Comparison of ENCODE assay signal across 16 cellular contexts in genomic region chr9:129332581-129332980, GRCh38.
A peak's percentile ranks its signal among the peaks of the same experiment; 100 is the strongest.
DNase-seq lines count a peak whose midpoint lies in the region; ATAC-seq and TF ChIP-seq lines count a peak whose summit lies in the region.
"Had no signal": no experiment of that assay in that cellular context is flagged by ENCODE, and none has a peak within 500 bp of the region (broad histone marks: within the 10 kb centered on the region; RNA-seq: fewer than 3 reads in every experiment).

No MANE protein-coding gene starts in this region.

- peaks cover 12% of the 10 kb centered on the region for H3K9me3 Mint-ChIP-seq in HFFc6

- H3K36me3 Mint-ChIP-seq in HFFc6 (ENCODE audit: low read depth) = peaks cover 16% of the 10 kb centered on the region
- H3K36me3 Mint-ChIP-seq: activated CD4-positive, alpha-beta memory T cell treated with anti-CD3 and anti-CD28 coated beads for 36 hours had no signal

- TF ChIP-seq POLR2A in breast epithelium (IDR thresholded peaks at IDR 0.05) = no peak

- peak overlapping the region; percentile 91 to 96 for H3K27ac ChIP-seq in breast epithelium
- H3K27ac ChIP-seq in lower lobe of right lung = peak overlapping the region; percentile 51
- peak overlapping the region; percentile 65 to 95 for H3K27ac ChIP-seq in thoracic aorta
- H3K27ac ChIP-seq: colonic mucosa had no signal

- H3K4me3 ChIP-seq in breast epithelium (peak overlapping the region in 2 of 3 donors; percentile 30 to 48), lower lobe of right lung (no peak overlapping the region), thoracic aorta (no peak overlapping the region)
- H3K4me3 ChIP-seq: colonic mucosa had no signal

- H3K36me3 ChIP-seq in breast epithelium (no peaks in the 10 kb centered on the region), lower lobe of right lung (no peaks in the 10 kb centered on the region), thoracic aorta (no peaks in the 10 kb centered on the region)
- H3K36me3 ChIP-seq: colonic mucosa had no signal

- no peak for DNase-seq in HFFc6
- no peak for DNase-seq in breast epithelium (ENCODE audit: low spot score in 2 of 2)
- DNase-seq in lower lobe of right lung = no peak
- DNase-seq in thoracic aorta (ENCODE audit: low spot score) = no peak
- no peak for DNase-seq in stimulated activated CD4-positive, alpha-beta T cell treated with anti-CD3 and anti-CD28 coated beads, Interleukin-1b, Interleukin-23, amount 100 ng/mL, for 48 hours
- no peak for DNase-seq in sciatic nerve (ENCODE audit: low spot score)
- no peak for DNase-seq in NCI-H1694 treated with DMSO at 0.1 percent for 48 hours (lab: John Stamatoyannopoulos, UW)
- DNase-seq: activated CD4-positive, alpha-beta memory T cell treated with anti-CD3 and anti-CD28 coated beads for 36 hours; activated naive CD4-positive, alpha-beta T cell treated with Interleukin-2 at 50 U/mL for 16 hours; colonic mucosa; Karpas-422; kidney glomerular epithelial cell; stimulated activated CD4-positive, alpha-beta T cell treated with anti-CD3 and anti-CD28 coated beads, Interleukin-2, amount 100 ng/mL, for 48 hours; stimulated activated naive CD4-positive, alpha-beta T cell treated with Interleukin-2 at 50 U/mL for 16 hours; T-helper 17 cell had no signal

- intact Hi-C loops in breast epithelium (cut with DNase I; ENCODE audit: low total_unique reads) = loop anchor here (10.0 kb wide), 1 partner anchor 132 kb away; no protein-coding TSS in a partner anchor
- intact Hi-C loops in lower lobe of right lung (cut with DNase I) = no loop called here
- intact Hi-C loops in sciatic nerve (cut with DNase I) = loop anchor here (10.0 kb wide), 1 partner anchor 158 kb away; the partner anchor contains the start of gene IER5L

- no peak overlapping the region for H3K4me3 Mint-ChIP-seq in HFFc6
- H3K4me3 Mint-ChIP-seq: activated CD4-positive, alpha-beta memory T cell treated with anti-CD3 and anti-CD28 coated beads for 36 hours; T-helper 17 cell had no signal

- no peaks in the 10 kb centered on the region; the same call in 1 of the 2 replicates for H3K27me3 Mint-ChIP-seq in HFFc6 (ENCODE audit: insufficient read depth)
- H3K27me3 Mint-ChIP-seq: activated CD4-positive, alpha-beta memory T cell treated with anti-CD3 and anti-CD28 coated beads for 36 hours had no signal

- TF ChIP-seq CTCF in HFFc6 (IDR thresholded peaks at IDR 0.05) = no peak
- no peak for TF ChIP-seq CTCF in breast epithelium (IDR thresholded peaks at IDR 0.05)
- TF ChIP-seq CTCF in lower lobe of right lung (IDR thresholded peaks at IDR 0.05) = no peak
- no peak for TF ChIP-seq CTCF in thoracic aorta (IDR thresholded peaks at IDR 0.05)

- H3K9me3 ChIP-seq in breast epithelium (peaks cover 6 to 13% of the 10 kb centered on the region in 2 donors), lower lobe of right lung (peaks cover 10% of the 10 kb centered on the region), thoracic aorta (peaks cover 6% of the 10 kb centered on the region)
- H3K9me3 ChIP-seq: colonic mucosa had no signal

- H3K4me1 ChIP-seq in breast epithelium = peaks cover 33 to 43% of the 10 kb centered on the region in 2 donors
- H3K4me1 ChIP-seq in lower lobe of right lung = peaks cover 47% of the 10 kb centered on the region
- H3K4me1 ChIP-seq in thoracic aorta (ENCODE audit: control insufficient read depth in 1 of 2, low read depth in 2 of 2) = peaks cover 42 to 62% of the 10 kb centered on the region in 2 donors

- H3K27me3 ChIP-seq in breast epithelium (no peaks in the 10 kb centered on the region), lower lobe of right lung (ENCODE audit: low read depth) (no peaks in the 10 kb centered on the region), thoracic aorta (replicated peaks; ENCODE audit: insufficient read depth) (no peaks in the 10 kb centered on the region)
- H3K27me3 ChIP-seq: colonic mucosa had no signal

- peaks cover 49% of the 10 kb centered on the region for H3K4me1 Mint-ChIP-seq in HFFc6 (ENCODE audit: low read depth)

- ATAC-seq in lower lobe of right lung (no peak), thoracic aorta (ENCODE audit: insufficient number of reproducible peaks, low FRiP score, low read depth) (no peak), GM18511 (IDR thresholded peaks at IDR 0.05; ENCODE audit: unreplicated experiment) (no peak), sciatic nerve (no peak)
- ATAC-seq: T-helper 17 cell had no signal

- peak overlapping the region; percentile 34 for H3K27ac Mint-ChIP-seq in HFFc6
- H3K27ac Mint-ChIP-seq: activated CD4-positive, alpha-beta memory T cell treated with anti-CD3 and anti-CD28 coated beads for 36 hours; T-helper 17 cell had no signal

Comparison
In these comparisons a context has a peak if more than half of its experiments do, and no peak if none do; other contexts are left out.
1. H3K4me3 ChIP-seq: peak in breast epithelium (2 of 3); none in lower lobe of right lung (single experiment) and thoracic aorta (single experiment).
2. Peak in every context shown above with its lines, with median percentiles within 50 percentile points of each other: H3K27ac ChIP-seq.